Comparison of ENCODE assay signal across 1 cellular context in the genomic region with DNA sequence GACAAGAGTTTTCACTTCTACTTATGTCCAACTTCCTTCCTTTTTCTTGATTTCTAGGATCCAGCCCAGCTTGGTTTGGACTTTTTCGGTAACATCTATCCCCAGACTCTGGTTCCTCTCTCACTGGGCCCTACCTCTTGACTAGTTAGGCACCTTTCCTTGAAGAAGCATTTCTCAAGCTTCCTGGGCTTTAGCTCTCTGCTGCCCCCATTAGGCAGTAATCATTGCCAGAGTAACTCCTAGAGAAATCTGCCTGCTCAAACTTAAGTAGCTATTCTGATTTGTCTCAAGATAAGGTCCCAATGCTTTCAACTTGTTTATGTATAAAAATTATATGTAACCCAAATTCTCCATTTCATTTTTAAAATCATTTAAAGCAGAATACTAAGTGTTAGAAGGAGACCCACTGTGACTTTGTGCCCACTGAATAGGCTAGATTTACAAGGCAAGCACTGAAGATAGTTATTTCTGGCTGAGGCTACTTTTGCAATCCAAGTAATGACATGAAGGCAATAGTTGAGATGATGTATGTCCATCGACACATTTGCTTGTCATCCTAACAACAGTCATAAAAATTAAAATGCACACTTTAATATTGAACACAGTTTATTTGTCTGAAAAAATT.
TF ChIP-seq lines count a peak whose summit lies in the region.

No MANE protein-coding gene starts in this region.

TF ChIP-seq in GM12878, 131 proteins besides CTCF, POLR2A, EP300 and RAD21 (continued from another document):
- TF ChIP-seq CUX1 (IDR thresholded peaks at IDR 0.05; ENCODE audit: insufficient replicate concordance, low read depth, low read length) (no peak), JUND (IDR thresholded peaks at IDR 0.05; ENCODE audit: low read depth, low read length) (no peak), FOXM1 (IDR thresholded peaks at IDR 0.05; ENCODE audit: low read depth, low read length) (no peak), POU2F2 (IDR thresholded peaks at IDR 0.05; ENCODE audit: borderline replicate concordance, low read depth, low read length) (no peak), SRF (IDR thresholded peaks at IDR 0.05; ENCODE audit: low read depth in 2 of 2, low read length in 2 of 2) (no peak), NR2C1 (IDR thresholded peaks at IDR 0.05) (no peak), FOXK2 (IDR thresholded peaks at IDR 0.05) (no peak), TAF1 (IDR thresholded peaks at IDR 0.05; ENCODE audit: borderline replicate concordance, low read depth, low read length) (no peak), CHD1 (IDR thresholded peaks at IDR 0.05; ENCODE audit: low read depth, low read length) (no peak)
- TF ChIP-seq, protein P1, sequence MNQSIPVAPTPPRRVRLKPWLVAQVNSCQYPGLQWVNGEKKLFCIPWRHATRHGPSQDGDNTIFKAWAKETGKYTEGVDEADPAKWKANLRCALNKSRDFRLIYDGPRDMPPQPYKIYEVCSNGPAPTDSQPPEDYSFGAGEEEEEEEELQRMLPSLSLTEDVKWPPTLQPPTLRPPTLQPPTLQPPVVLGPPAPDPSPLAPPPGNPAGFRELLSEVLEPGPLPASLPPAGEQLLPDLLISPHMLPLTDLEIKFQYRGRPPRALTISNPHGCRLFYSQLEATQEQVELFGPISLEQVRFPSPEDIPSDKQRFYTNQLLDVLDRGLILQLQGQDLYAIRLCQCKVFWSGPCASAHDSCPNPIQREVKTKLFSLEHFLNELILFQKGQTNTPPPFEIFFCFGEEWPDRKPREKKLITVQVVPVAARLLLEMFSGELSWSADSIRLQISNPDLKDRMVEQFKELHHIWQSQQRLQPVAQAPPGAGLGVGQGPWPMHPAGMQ (IDR thresholded peaks at IDR 0.05; ENCODE audit: borderline replicate concordance), result no peak
- TF ChIP-seq, protein P2, sequence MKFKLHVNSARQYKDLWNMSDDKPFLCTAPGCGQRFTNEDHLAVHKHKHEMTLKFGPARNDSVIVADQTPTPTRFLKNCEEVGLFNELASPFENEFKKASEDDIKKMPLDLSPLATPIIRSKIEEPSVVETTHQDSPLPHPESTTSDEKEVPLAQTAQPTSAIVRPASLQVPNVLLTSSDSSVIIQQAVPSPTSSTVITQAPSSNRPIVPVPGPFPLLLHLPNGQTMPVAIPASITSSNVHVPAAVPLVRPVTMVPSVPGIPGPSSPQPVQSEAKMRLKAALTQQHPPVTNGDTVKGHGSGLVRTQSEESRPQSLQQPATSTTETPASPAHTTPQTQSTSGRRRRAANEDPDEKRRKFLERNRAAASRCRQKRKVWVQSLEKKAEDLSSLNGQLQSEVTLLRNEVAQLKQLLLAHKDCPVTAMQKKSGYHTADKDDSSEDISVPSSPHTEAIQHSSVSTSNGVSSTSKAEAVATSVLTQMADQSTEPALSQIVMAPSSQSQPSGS (IDR thresholded peaks at IDR 0.05; ENCODE audit: low read length), result no peak
